9 cellular contexts compared by ENCODE assay signal in the genomic region with DNA sequence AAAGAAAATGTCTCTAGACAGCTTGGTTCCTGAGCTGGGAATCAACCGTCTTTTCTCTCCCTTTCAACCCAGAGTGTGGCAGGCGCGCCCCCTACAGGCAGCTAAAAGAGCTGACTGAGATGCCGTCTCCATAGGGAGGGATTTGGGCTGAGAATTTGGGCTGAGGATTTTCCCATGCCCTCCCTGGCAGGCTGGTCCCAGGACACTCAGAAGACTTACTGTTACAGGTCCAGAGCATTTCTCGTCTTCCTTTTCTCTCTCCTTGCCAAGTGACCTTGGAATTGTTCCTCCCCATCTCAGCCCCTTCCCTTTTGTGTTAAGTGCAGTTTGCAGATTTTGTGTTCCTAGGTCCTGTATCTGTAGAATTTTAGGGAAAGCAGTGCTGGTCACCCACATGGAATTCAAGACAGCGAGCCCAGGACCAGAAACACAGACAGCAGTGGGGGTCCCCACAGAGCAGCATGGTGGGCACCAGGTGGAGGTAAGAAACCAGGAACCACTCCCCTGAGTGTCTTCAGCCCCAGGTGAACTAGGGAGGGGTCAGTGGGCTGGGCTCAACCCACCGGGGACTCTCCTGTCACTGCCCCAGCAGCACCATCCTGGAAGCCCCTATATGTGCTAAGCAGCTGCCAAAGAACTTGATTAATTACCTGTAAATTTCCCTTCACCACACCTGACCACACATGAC. TPM values are rescaled to one million over a fixed set of nuclear protein-coding genes. Genes with fewer than 3 reads are reported as not detected.
DNase-seq lines count a peak whose midpoint lies in the region; TF ChIP-seq lines count a peak whose summit lies in the region.
"Had no signal": no experiment of that assay in that cellular context is flagged by ENCODE, and none has a peak within 500 bp of the region (broad histone marks: within the 10 kb centered on the region; RNA-seq: fewer than 3 reads in every experiment).

No MANE protein-coding gene starts in this region.

- H3K9ac ChIP-seq in colonic mucosa (ENCODE audit: low read depth in 2 of 2, low read length in 2 of 2), result no peak overlapping the region

- TF ChIP-seq CTCF in colonic mucosa (IDR thresholded peaks at IDR 0.05), result peak; percentile 76

- intact Hi-C loops in colonic mucosa (cut with DNase I), result loop anchor here (2.0 kb wide), 1 partner anchor 29 kb away; no protein-coding TSS in a partner anchor

- H3K4me3 ChIP-seq in colonic mucosa, result no peak overlapping the region

- H3K27me3 ChIP-seq in colonic mucosa, result no peaks in the 10 kb centered on the region

- no peaks in the 10 kb centered on the region for H3K4me1 ChIP-seq in colonic mucosa

- DNase-seq in DMS53 (lab: John Stamatoyannopoulos, UW), result peak; percentile 64
- DNase-seq in DMS53 treated with DMSO at 0.1 percent for 48 hours (lab: John Stamatoyannopoulos, UW; ENCODE audit: unreplicated experiment), result no peak
- DNase-seq in NCI-H1694 treated with DMSO at 0.1 percent for 48 hours (lab: John Stamatoyannopoulos, UW), result peak; percentile 52
- DNase-seq in activated CD4-positive, alpha-beta T cell treated with anti-CD3 and anti-CD28 coated beads for 4 hours, result peak; percentile 74 to 79
- peak; percentile 68 for DNase-seq in colonic mucosa
- DNase-seq in medulla oblongata (ENCODE audit: extremely low spot score), result peak; percentile 58
- DNase-seq in stimulated activated CD8-positive, alpha-beta memory T cell treated with anti-CD3 and anti-CD28 coated beads, Interleukin-2, amount 100 ng/mL, for 48 hours (ENCODE audit: low read depth in 2 of 2), result peak; percentile 53 to 62
- no peak for DNase-seq in cerebellar nuclear complex (lab: John Stamatoyannopoulos, UW)

- H3K36me3 ChIP-seq in colonic mucosa, result no peaks in the 10 kb centered on the region

- no peaks in the 10 kb centered on the region for H3K9me3 ChIP-seq in colonic mucosa

- no peak overlapping the region for H3K27ac ChIP-seq in colonic mucosa

RNA-seq across cellular contexts. Expression of a gene that starts 9.9 kb away (rescaled TPM):
- 10 to 100 TPM; 18.8 to 29.2 TPM for total RNA-seq in colonic mucosa
- total RNA-seq: dermis microvascular lymphatic vessel endothelial cell had no signal

Comparison
In these comparisons a context has a peak if more than half of its experiments do, and no peak if none do; other contexts are left out.
1. DNase-seq: peak in DMS53 (single experiment), NCI-H1694 treated with DMSO at 0.1 percent for 48 hours (single experiment), activated CD4-positive, alpha-beta T cell treated with anti-CD3 and anti-CD28 coated beads for 4 hours (2 of 2), colonic mucosa (single experiment), medulla oblongata (single experiment) and stimulated activated CD8-positive, alpha-beta memory T cell treated with anti-CD3 and anti-CD28 coated beads, Interleukin-2, amount 100 ng/mL, for 48 hours (2 of 2); none in DMS53 treated with DMSO at 0.1 percent for 48 hours (single experiment) and cerebellar nuclear complex (0 of 2).